In genomic region chr5:102231693-102232619, GRCh38 we compare ENCODE assay signal across 1 cellular context.
TF ChIP-seq lines count a peak whose summit lies in the region.

No MANE protein-coding gene starts in this region.

TF ChIP-seq in HepG2, 621 proteins besides CTCF, POLR2A, EP300 and RAD21 (continued from another document):
- TF ChIP-seq ZBTB34 (CRISPR knock-in tag; IDR thresholded peaks at IDR 0.05) (no peak), MZF1 (CRISPR knock-in tag; IDR thresholded peaks at IDR 0.05; ENCODE audit: borderline replicate concordance) (no peak), ZBTB14 (CRISPR knock-in tag; IDR thresholded peaks at IDR 0.05) (no peak), PCBP2 (optimal IDR thresholded peaks at IDR 0.05; ENCODE audit: low read depth, low read length, poor library complexity, severe bottlenecking) (no peak), ZNF691 (CRISPR knock-in tag; IDR thresholded peaks at IDR 0.05; ENCODE audit: borderline replicate concordance, low read depth) (no peak), ZNF619 (CRISPR knock-in tag; IDR thresholded peaks at IDR 0.05) (no peak), CSRNP1 (CRISPR knock-in tag; IDR thresholded peaks at IDR 0.05) (no peak), ELF3 (CRISPR knock-in tag; IDR thresholded peaks at IDR 0.05) (no peak), FOXK1 (CRISPR knock-in tag; IDR thresholded peaks at IDR 0.05; ENCODE audit: borderline replicate concordance, low read depth) (no peak), ZNF280B (CRISPR knock-in tag; IDR thresholded peaks at IDR 0.05; ENCODE audit: borderline replicate concordance) (no peak), ZNF383 (CRISPR knock-in tag; IDR thresholded peaks at IDR 0.05; ENCODE audit: borderline replicate concordance) (no peak)
